8 cellular contexts compared by ENCODE assay signal in the genomic region with DNA sequence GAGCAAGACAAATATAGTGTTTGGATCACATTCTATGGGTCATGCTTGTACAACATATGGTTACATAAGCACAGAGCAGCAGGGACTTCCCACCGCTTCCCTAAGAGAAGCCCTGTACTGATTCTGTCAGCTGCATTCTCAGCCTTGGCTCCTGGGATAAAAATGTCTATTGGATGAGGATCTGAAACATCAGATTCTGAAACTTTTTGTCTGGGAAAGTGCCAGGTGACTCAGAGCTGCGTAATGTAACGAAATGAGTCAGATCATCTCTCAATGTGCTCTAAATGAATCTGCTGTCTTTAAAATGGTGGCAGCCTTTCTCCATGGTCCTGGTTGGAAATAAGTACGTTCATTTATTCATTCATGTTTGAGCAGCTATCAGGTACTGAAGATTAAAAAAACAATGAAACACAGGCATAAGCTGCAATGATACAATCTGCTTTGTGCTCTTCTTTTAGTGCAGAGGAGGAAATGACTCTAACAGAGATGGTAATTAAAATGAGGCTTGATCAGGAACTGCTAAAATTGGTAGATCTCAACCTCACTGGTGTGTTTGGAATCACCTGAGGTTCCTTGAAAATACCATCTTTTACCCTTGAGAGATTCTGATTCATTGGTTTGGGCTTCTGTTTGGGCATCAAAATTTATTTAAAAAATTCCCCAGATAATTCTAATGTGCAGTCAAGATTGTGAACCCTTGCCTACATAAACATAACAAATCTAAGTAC.
DNase-seq lines count a peak whose midpoint lies in the region; ATAC-seq lines count a peak whose summit lies in the region.

No MANE protein-coding gene starts in this region.

- no peak overlapping the region for H3K4me3 Mint-ChIP-seq in activated CD4-positive, alpha-beta T cell treated with anti-CD3 and anti-CD28 coated beads, Interleukin-2, amount 10 ng/mL, durations not matched to agents 24 days and 14 days
- no peak overlapping the region for H3K4me3 Mint-ChIP-seq in activated CD4-positive, alpha-beta T cell treated with anti-CD3 and anti-CD28 coated beads, Interleukin-2, amount 10 ng/mL, durations not matched to agents 7 days and 5 days

- peak; percentile 94 for ATAC-seq in HG02610 (IDR thresholded peaks at IDR 0.05; ENCODE audit: unreplicated experiment)

- peak overlapping the region; percentile 61 for H3K27ac Mint-ChIP-seq in activated CD4-positive, alpha-beta T cell treated with anti-CD3 and anti-CD28 coated beads, Interleukin-2, amount 10 ng/mL, durations not matched to agents 24 days and 14 days
- no peak overlapping the region for H3K27ac Mint-ChIP-seq in activated CD4-positive, alpha-beta T cell treated with anti-CD3 and anti-CD28 coated beads, Interleukin-2, amount 10 ng/mL, durations not matched to agents 7 days and 5 days

- POLR2A ChIA-PET in activated CD4-positive, alpha-beta T cell treated with anti-CD3 and anti-CD28 coated beads, Interleukin-2, amount 10 ng/mL, durations not matched to agents 7 days and 5 days (lab: Charles Lee): no interaction called here

- peaks cover 7% of the 10 kb centered on the region for H3K9me3 Mint-ChIP-seq in activated CD4-positive, alpha-beta T cell treated with anti-CD3 and anti-CD28 coated beads, Interleukin-2, amount 10 ng/mL, durations not matched to agents 24 days and 14 days
- no peaks in the 10 kb centered on the region for H3K9me3 Mint-ChIP-seq in activated CD4-positive, alpha-beta T cell treated with anti-CD3 and anti-CD28 coated beads, Interleukin-2, amount 10 ng/mL, durations not matched to agents 7 days and 5 days

- H3K36me3 Mint-ChIP-seq in activated CD4-positive, alpha-beta T cell treated with anti-CD3 and anti-CD28 coated beads, Interleukin-2, amount 10 ng/mL, durations not matched to agents 24 days and 14 days (ENCODE audit: low read depth): no peaks in the 10 kb centered on the region
- H3K36me3 Mint-ChIP-seq in activated CD4-positive, alpha-beta T cell treated with anti-CD3 and anti-CD28 coated beads, Interleukin-2, amount 10 ng/mL, durations not matched to agents 7 days and 5 days (ENCODE audit: low read depth): no peaks in the 10 kb centered on the region

- in situ Hi-C loops in KBM-7 (cut with MboI; ENCODE audit: low pct_unique_long_range_greater_than_20kb, low sequenced_read_pairs): no loop called here

- intact Hi-C loops in activated CD4-positive, alpha-beta T cell treated with anti-CD3 and anti-CD28 coated beads, Interleukin-2, amount 10 ng/mL, durations not matched to agents 24 days and 14 days (cut with micrococcal nuclease): loop anchor here (1.0 kb wide), 2 partner anchors 24 to 99 kb away; partner anchors contain the start of gene NAP1L1

- peaks cover 45% of the 10 kb centered on the region for H3K27me3 Mint-ChIP-seq in activated CD4-positive, alpha-beta T cell treated with anti-CD3 and anti-CD28 coated beads, Interleukin-2, amount 10 ng/mL, durations not matched to agents 24 days and 14 days
- H3K27me3 Mint-ChIP-seq in activated CD4-positive, alpha-beta T cell treated with anti-CD3 and anti-CD28 coated beads, Interleukin-2, amount 10 ng/mL, durations not matched to agents 7 days and 5 days: peaks cover 12% of the 10 kb centered on the region

- peak; percentile 62 for DNase-seq in activated CD4-positive, alpha-beta T cell treated with anti-CD3 and anti-CD28 coated beads, Interleukin-2, amount 10 ng/mL, durations not matched to agents 24 days and 14 days
- no peak for DNase-seq in activated CD4-positive, alpha-beta T cell treated with anti-CD3 and anti-CD28 coated beads, Interleukin-2, amount 10 ng/mL, durations not matched to agents 7 days and 5 days
- DNase-seq in NCI-H446 (lab: John Stamatoyannopoulos, UW) (peak; percentile 50 to 84), caudate nucleus (lab: John Stamatoyannopoulos, UW) (peak in 40 of 61 donors; percentile 4 to 90 (median 38)), KBM-7 (no peak), NCI-H2196 treated with DMSO at 0.1 percent for 48 hours (lab: John Stamatoyannopoulos, UW; ENCODE audit: unreplicated experiment) (no peak)
- DNase-seq in stimulated activated CD4-positive, alpha-beta T cell treated with anti-CD3 and anti-CD28 coated beads, Interleukin-12 subunit alpha, Interleukin-12 subunit beta, amount 100 ng/mL, for 48 hours (ENCODE audit: low read depth in 2 of 3, low spot score in 1 of 3): peak; percentile 39 to 69 (median 47)

- H3K4me1 Mint-ChIP-seq in activated CD4-positive, alpha-beta T cell treated with anti-CD3 and anti-CD28 coated beads, Interleukin-2, amount 10 ng/mL, durations not matched to agents 24 days and 14 days: peaks cover 7% of the 10 kb centered on the region
- peaks cover 7% of the 10 kb centered on the region for H3K4me1 Mint-ChIP-seq in activated CD4-positive, alpha-beta T cell treated with anti-CD3 and anti-CD28 coated beads, Interleukin-2, amount 10 ng/mL, durations not matched to agents 7 days and 5 days

- H3K27ac ChIP-seq in caudate nucleus (ENCODE audit: low read depth, low read length): peak overlapping the region; percentile 75

- CTCF ChIA-PET in activated CD4-positive, alpha-beta T cell treated with anti-CD3 and anti-CD28 coated beads, Interleukin-2, amount 10 ng/mL, durations not matched to agents 7 days and 5 days (lab: Charles Lee): interaction anchor here (0.7 to 1.1 kb wide), 2 partner anchors 24 to 57 kb away, joined by 3 read pairs; no protein-coding TSS in a partner anchor

Comparison
In these comparisons a context has a peak if more than half of its experiments do, and no peak if none do; other contexts are left out.
1. DNase-seq: peak in activated CD4-positive, alpha-beta T cell treated with anti-CD3 and anti-CD28 coated beads, Interleukin-2, amount 10 ng/mL, durations not matched to agents 24 days and 14 days (single experiment), NCI-H446 (2 of 2), caudate nucleus (40 of 61) and stimulated activated CD4-positive, alpha-beta T cell treated with anti-CD3 and anti-CD28 coated beads, Interleukin-12 subunit alpha, Interleukin-12 subunit beta, amount 100 ng/mL, for 48 hours (3 of 3); none in activated CD4-positive, alpha-beta T cell treated with anti-CD3 and anti-CD28 coated beads, Interleukin-2, amount 10 ng/mL, durations not matched to agents 7 days and 5 days (single experiment), KBM-7 (single experiment) and NCI-H2196 treated with DMSO at 0.1 percent for 48 hours (single experiment).